In genomic region chr10:69639291-69640195, GRCh38 we compare ENCODE assay signal across 8 cellular contexts. TPM values are rescaled to one million over a fixed set of nuclear protein-coding genes. Genes with fewer than 3 reads are reported as not detected.
A peak's percentile ranks its signal among the peaks of the same experiment; 100 is the strongest.
DNase-seq lines count a peak whose midpoint lies in the region; ATAC-seq and TF ChIP-seq lines count a peak whose summit lies in the region.

No MANE protein-coding gene starts in this region.

- TF ChIP-seq CTCF in retinal pigment epithelial cell (conservative IDR thresholded peaks at IDR 0.05; ENCODE audit: low read depth, low read length), result peak; percentile 85

- 41% methylated on average over 11 of the region's 11 CpGs for WGBS in right cardiac atrium

- ATAC-seq in right cardiac atrium, result peak; percentile 38 to 58
- ATAC-seq in GM21528 (IDR thresholded peaks at IDR 0.05; ENCODE audit: low FRiP score, unreplicated experiment), result no peak
- no peak for ATAC-seq in GM21447 (IDR thresholded peaks at IDR 0.05; ENCODE audit: unreplicated experiment)

- no peaks in the 10 kb centered on the region for H3K27me3 ChIP-seq in right cardiac atrium (ENCODE audit: control insufficient read depth, insufficient read depth)

- no peaks in the 10 kb centered on the region for H3K9me3 ChIP-seq in right cardiac atrium (ENCODE audit: control insufficient read depth, low read length)

- H3K27ac ChIP-seq in right cardiac atrium (ENCODE audit: low read length), result no peak overlapping the region

- H3K4me3 ChIP-seq in Jurkat, Clone E6-1 (ENCODE audit: low read length), result no peak overlapping the region
- H3K4me3 ChIP-seq in right cardiac atrium (ENCODE audit: low read length) (no peak overlapping the region), retinal pigment epithelial cell (ENCODE audit: low read length) (no peak overlapping the region)

- DNase-seq in DMS 273 treated with DMSO at 0.1 percent for 48 hours (lab: John Stamatoyannopoulos, UW), result peak; percentile 4
- peak; percentile 77 for DNase-seq in Jurkat, Clone E6-1 (ENCODE audit: low read depth, low spot score)
- peak; percentile 33 to 65 (median 56) for DNase-seq in T-helper 2 cell
- DNase-seq in amygdala (lab: John Stamatoyannopoulos, UW), result peak in 41 of 56 donors; percentile 10 to 85 (median 38)
- peak in 2 of 3 donors; percentile 58 to 82 for DNase-seq in right cardiac atrium
- DNase-seq in retinal pigment epithelial cell (ENCODE audit: low read depth), result peak; percentile 10

- intact Hi-C loops in right cardiac atrium (cut with DNase I), result loop anchor here (2.0 to 10.0 kb wide), 8 partner anchors 78 to 275 kb away; partner anchors contain the start of genes COL13A1 (in 1 of the 4) and TACR2 (in 1 of the 4)

- H3K4me1 ChIP-seq in right cardiac atrium (ENCODE audit: control insufficient read depth, insufficient read depth, low read length), result no peaks in the 10 kb centered on the region

RNA-seq across cellular contexts. Expression of gene FAM241B, which starts 9.5 kb away (rescaled TPM):
- polyA plus RNA-seq in Jurkat, Clone E6-1 (2012; ENCODE audit: insufficient read depth, insufficient read length), result 50.2 TPM
- 1 to 10 TPM; 4.6 to 8.7 (median 6.7) TPM for total RNA-seq in right cardiac atrium
- 5.6 TPM for polyA plus RNA-seq in right cardiac atrium

Comparison
In these comparisons a context has a peak if more than half of its experiments do, and no peak if none do; other contexts are left out.
1. DNase-seq: peak in every context shown above with its lines; median percentile 77 in Jurkat, Clone E6-1; 70 in right cardiac atrium; 56 in T-helper 2 cell; 38 in amygdala; 10 in retinal pigment epithelial cell; 4 in DMS 273 treated with DMSO at 0.1 percent for 48 hours.
2. ATAC-seq: peak in right cardiac atrium (2 of 2); none in GM21528 (single experiment) and GM21447 (single experiment).